In the genomic region with DNA sequence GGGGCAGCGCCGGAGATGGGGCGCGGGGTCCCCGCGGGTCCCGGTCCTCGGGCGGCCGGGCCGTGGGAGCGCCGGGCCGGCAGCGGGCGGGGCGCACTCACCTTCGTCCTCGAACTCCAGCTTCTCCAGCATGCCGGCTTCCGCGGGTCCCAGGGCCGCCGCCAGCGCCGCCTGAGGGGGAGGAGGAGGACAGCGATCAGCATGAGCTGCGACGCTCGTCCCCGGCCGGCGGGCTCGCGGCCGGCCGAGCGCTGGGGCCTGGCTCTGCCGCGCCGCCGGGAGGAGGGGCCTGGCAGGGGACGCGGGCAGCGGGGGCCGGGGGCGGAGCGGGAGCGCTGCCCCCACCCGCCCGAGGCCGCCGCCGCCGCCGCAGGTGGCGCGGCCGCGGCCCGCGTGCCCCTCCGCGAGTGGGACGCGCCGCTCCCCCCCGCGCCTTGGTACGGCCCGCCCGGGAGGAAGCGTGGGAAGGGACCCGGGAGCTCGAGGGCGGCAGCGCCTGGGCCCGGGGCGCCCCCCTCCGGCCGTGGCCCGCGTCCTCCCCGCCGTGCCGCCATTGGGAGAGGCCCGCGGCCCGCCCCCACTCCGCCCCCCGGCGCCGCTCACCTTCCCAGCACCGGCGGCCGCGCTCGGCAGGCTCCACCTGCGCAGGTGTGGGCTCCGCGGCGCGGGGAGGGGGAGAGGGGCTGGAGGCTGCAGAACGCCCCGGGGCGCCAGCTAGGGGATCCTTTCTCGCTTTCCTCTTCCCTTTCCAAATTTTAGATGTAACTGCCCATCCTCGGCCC, we compare ENCODE assay signal across 8 cellular contexts.
DNase-seq lines count a peak whose midpoint lies in the region; ATAC-seq lines count a peak whose summit lies in the region.

No MANE protein-coding gene starts in this region.

- DNase-seq in C1 segment of cervical spinal cord (lab: John Stamatoyannopoulos, UW) (peak in 13 of 14 donors; percentile 26 to 86 (median 68)), NCI-H526 treated with DMSO at 0.1 percent for 48 hours (lab: John Stamatoyannopoulos, UW) (peak; percentile 93), memory B cell (ENCODE audit: low spot score in 2 of 2) (peak; percentile 88)
- DNase-seq in activated CD8-positive, alpha-beta T cell treated with anti-CD3 and anti-CD28 coated beads, Interleukin-2, amount 10 ng/mL, durations not matched to agents 7 days and 5 days = peak; percentile 85
- DNase-seq in effector CD4-positive, alpha-beta T cell = peak; percentile 84
- DNase-seq in stimulated activated CD8-positive, alpha-beta memory T cell treated with anti-CD3 and anti-CD28 coated beads, Interleukin-12 subunit alpha, Interleukin-12 subunit beta, amount 100 ng/mL, for 4 hours (ENCODE audit: low read depth) = peak; percentile 92

- POLR2A ChIA-PET in activated CD8-positive, alpha-beta T cell treated with anti-CD3 and anti-CD28 coated beads, Interleukin-2, amount 10 ng/mL, durations not matched to agents 7 days and 5 days (lab: Charles Lee) = interaction anchor here (0.5 to 2.2 kb wide), 9 partner anchors 10 to 137 kb away, joined by 3 to 8 read pairs (median 4); a partner anchor contains a TSS

- CTCF ChIA-PET in activated CD8-positive, alpha-beta T cell treated with anti-CD3 and anti-CD28 coated beads, Interleukin-2, amount 10 ng/mL, durations not matched to agents 7 days and 5 days (lab: Charles Lee) = interaction anchor here (0.9 to 6.4 kb wide), 26 partner anchors 9 to 803 kb away, joined by 3 to 54 read pairs (median 4); a partner anchor contains a TSS

- no peaks in the 10 kb centered on the region for H3K36me3 Mint-ChIP-seq in activated CD8-positive, alpha-beta T cell treated with anti-CD3 and anti-CD28 coated beads, Interleukin-2, amount 10 ng/mL, durations not matched to agents 7 days and 5 days (ENCODE audit: low read depth)
- peaks cover 4% of the 10 kb centered on the region for H3K36me3 Mint-ChIP-seq in memory B cell

- peak overlapping the region; percentile 94 for H3K4me3 Mint-ChIP-seq in activated CD8-positive, alpha-beta T cell treated with anti-CD3 and anti-CD28 coated beads, Interleukin-2, amount 10 ng/mL, durations not matched to agents 7 days and 5 days
- peak overlapping the region; percentile 95 for H3K4me3 Mint-ChIP-seq in memory B cell

- peak overlapping the region; percentile 94 for H3K27ac Mint-ChIP-seq in activated CD8-positive, alpha-beta T cell treated with anti-CD3 and anti-CD28 coated beads, Interleukin-2, amount 10 ng/mL, durations not matched to agents 7 days and 5 days
- peak overlapping the region; percentile 96 for H3K27ac Mint-ChIP-seq in memory B cell

- H3K4me1 Mint-ChIP-seq in activated CD8-positive, alpha-beta T cell treated with anti-CD3 and anti-CD28 coated beads, Interleukin-2, amount 10 ng/mL, durations not matched to agents 7 days and 5 days (ENCODE audit: low read depth) = peaks cover 20% of the 10 kb centered on the region
- peaks cover 17% of the 10 kb centered on the region for H3K4me1 Mint-ChIP-seq in memory B cell

- H3K9me3 Mint-ChIP-seq in activated CD8-positive, alpha-beta T cell treated with anti-CD3 and anti-CD28 coated beads, Interleukin-2, amount 10 ng/mL, durations not matched to agents 7 days and 5 days (ENCODE audit: insufficient read depth) = no peaks in the 10 kb centered on the region
- peaks cover 3% of the 10 kb centered on the region for H3K9me3 Mint-ChIP-seq in memory B cell

- ATAC-seq in GM19043 (IDR thresholded peaks at IDR 0.05; ENCODE audit: low read depth, unreplicated experiment) (peak; percentile 63), HG03280 (IDR thresholded peaks at IDR 0.05; ENCODE audit: unreplicated experiment) (peak; percentile 71), memory B cell (ENCODE audit: low read depth) (peak; percentile 74)
- ATAC-seq in activated CD8-positive, alpha-beta T cell treated with anti-CD3 and anti-CD28 coated beads, Interleukin-2, amount 10 ng/mL, durations not matched to agents 7 days and 5 days = peak; percentile 86

- H3K27me3 Mint-ChIP-seq in activated CD8-positive, alpha-beta T cell treated with anti-CD3 and anti-CD28 coated beads, Interleukin-2, amount 10 ng/mL, durations not matched to agents 7 days and 5 days (ENCODE audit: low read depth) = no peaks in the 10 kb centered on the region
- H3K27me3 Mint-ChIP-seq in memory B cell = no peaks in the 10 kb centered on the region

Comparison
In these comparisons a context has a peak if more than half of its experiments do, and no peak if none do; other contexts are left out.
1. Peak in every context shown above with its lines: DNase-seq and ATAC-seq.